In the genomic region with DNA sequence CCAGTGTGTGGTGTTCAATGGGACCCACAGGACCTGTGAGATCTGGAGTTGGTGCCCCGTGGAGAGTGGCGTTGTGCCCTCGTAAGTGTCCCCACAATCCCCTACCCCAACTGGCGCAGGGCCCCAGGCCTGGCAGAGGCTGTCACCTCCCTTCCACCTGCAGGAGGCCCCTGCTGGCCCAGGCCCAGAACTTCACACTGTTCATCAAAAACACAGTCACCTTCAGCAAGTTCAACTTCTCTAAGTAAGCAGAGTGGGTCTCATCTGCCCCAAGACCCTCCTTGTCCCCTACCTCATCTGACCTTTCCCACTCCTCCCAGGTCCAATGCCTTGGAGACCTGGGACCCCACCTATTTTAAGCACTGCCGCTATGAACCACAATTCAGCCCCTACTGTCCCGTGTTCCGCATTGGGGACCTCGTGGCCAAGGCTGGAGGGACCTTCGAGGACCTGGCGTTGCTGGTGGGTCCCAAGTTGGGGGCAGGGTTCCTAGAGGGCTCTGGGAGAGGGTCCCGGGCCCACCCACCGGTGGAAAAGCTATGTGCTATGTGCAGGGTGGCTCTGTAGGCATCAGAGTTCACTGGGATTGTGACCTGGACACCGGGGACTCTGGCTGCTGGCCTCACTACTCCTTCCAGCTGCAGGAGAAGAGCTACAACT, we compare ENCODE assay signal across 2 cellular contexts.
A peak's percentile ranks its signal among the peaks of the same experiment; 100 is the strongest.
TF ChIP-seq lines count a peak whose summit lies in the region.

No MANE protein-coding gene starts in this region.

TF ChIP-seq in GM23338, 12 proteins besides CTCF, POLR2A, EP300 and RAD21:
- TF ChIP-seq, protein P1, sequence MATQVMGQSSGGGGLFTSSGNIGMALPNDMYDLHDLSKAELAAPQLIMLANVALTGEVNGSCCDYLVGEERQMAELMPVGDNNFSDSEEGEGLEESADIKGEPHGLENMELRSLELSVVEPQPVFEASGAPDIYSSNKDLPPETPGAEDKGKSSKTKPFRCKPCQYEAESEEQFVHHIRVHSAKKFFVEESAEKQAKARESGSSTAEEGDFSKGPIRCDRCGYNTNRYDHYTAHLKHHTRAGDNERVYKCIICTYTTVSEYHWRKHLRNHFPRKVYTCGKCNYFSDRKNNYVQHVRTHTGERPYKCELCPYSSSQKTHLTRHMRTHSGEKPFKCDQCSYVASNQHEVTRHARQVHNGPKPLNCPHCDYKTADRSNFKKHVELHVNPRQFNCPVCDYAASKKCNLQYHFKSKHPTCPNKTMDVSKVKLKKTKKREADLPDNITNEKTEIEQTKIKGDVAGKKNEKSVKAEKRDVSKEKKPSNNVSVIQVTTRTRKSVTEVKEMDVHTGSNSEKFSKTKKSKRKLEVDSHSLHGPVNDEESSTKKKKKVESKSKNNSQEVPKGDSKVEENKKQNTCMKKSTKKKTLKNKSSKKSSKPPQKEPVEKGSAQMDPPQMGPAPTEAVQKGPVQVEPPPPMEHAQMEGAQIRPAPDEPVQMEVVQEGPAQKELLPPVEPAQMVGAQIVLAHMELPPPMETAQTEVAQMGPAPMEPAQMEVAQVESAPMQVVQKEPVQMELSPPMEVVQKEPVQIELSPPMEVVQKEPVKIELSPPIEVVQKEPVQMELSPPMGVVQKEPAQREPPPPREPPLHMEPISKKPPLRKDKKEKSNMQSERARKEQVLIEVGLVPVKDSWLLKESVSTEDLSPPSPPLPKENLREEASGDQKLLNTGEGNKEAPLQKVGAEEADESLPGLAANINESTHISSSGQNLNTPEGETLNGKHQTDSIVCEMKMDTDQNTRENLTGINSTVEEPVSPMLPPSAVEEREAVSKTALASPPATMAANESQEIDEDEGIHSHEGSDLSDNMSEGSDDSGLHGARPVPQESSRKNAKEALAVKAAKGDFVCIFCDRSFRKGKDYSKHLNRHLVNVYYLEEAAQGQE (IDR thresholded peaks at IDR 0.05; ENCODE audit: unreplicated experiment), result no peak
- no peak for TF ChIP-seq EZH2phosphoT487 (IDR thresholded peaks at IDR 0.05; ENCODE audit: unreplicated experiment)
- TF ChIP-seq POLR2AphosphoS5 (IDR thresholded peaks at IDR 0.05; ENCODE audit: low read depth), result no peak
- TF ChIP-seq CREB1 (CRISPR knock-in tag; IDR thresholded peaks at IDR 0.05; ENCODE audit: low read depth), result no peak

TF ChIP-seq in K562, 482 proteins besides CTCF, POLR2A, EP300 and RAD21 (continues in another document):
- TF ChIP-seq RBM15 (IDR thresholded peaks at IDR 0.05; ENCODE audit: insufficient read depth, low read length) (no peak), ZNF140 (CRISPR knock-in tag; IDR thresholded peaks at IDR 0.05) (no peak), HNRNPK (IDR thresholded peaks at IDR 0.05; ENCODE audit: low read depth, low read length, poor library complexity, severe bottlenecking) (no peak), PRPF4 (IDR thresholded peaks at IDR 0.05; ENCODE audit: insufficient read depth, low read depth, low read length, poor library complexity, severe bottlenecking) (no peak), MAFF (IDR thresholded peaks at IDR 0.05; ENCODE audit: low read length) (no peak), ZBTB7A (IDR thresholded peaks at IDR 0.05; ENCODE audit: borderline replicate concordance, control insufficient read depth, low read depth, low read length) (no peak), NUFIP1 (IDR thresholded peaks at IDR 0.05; ENCODE audit: partially characterized antibody) (no peak), NFYB (IDR thresholded peaks at IDR 0.05; ENCODE audit: extremely low read depth, insufficient read length) (no peak), TAL1 (IDR thresholded peaks at IDR 0.05) (no peak), ZKSCAN1 (IDR thresholded peaks at IDR 0.05; ENCODE audit: low read depth, low read length) (no peak), ID3 (CRISPR knock-in tag; IDR thresholded peaks at IDR 0.05) (no peak), ID3 (tag; IDR thresholded peaks at IDR 0.05) (no peak; the same call in 1 of the 2 replicates), HEY1 (CRISPR knock-in tag; IDR thresholded peaks at IDR 0.05; ENCODE audit: borderline replicate concordance) (no peak), ZNF586 (CRISPR knock-in tag; conservative IDR thresholded peaks at IDR 0.05) (0 out of 2 replicates have a peak, but pooled peaks have one; percentile 19), SP1 (CRISPR knock-in tag; IDR thresholded peaks at IDR 0.05) (no peak), HOMEZ (CRISPR knock-in tag; IDR thresholded peaks at IDR 0.05) (no peak), BRD4 (IDR thresholded peaks at IDR 0.05) (no peak), ZBTB8A (IDR thresholded peaks at IDR 0.05; ENCODE audit: partially characterized antibody) (no peak), CTBP1 (IDR thresholded peaks at IDR 0.05; ENCODE audit: borderline replicate concordance) (no peak), JUND (IDR thresholded peaks at IDR 0.05; ENCODE audit: borderline replicate concordance, low read depth, low read length) (no peak), JUND (tag; IDR thresholded peaks at IDR 0.05; ENCODE audit: borderline replicate concordance, low read depth, low read length) (no peak), TFE3 (CRISPR knock-in tag; IDR thresholded peaks at IDR 0.05) (no peak)
- TF ChIP-seq, protein P2, sequence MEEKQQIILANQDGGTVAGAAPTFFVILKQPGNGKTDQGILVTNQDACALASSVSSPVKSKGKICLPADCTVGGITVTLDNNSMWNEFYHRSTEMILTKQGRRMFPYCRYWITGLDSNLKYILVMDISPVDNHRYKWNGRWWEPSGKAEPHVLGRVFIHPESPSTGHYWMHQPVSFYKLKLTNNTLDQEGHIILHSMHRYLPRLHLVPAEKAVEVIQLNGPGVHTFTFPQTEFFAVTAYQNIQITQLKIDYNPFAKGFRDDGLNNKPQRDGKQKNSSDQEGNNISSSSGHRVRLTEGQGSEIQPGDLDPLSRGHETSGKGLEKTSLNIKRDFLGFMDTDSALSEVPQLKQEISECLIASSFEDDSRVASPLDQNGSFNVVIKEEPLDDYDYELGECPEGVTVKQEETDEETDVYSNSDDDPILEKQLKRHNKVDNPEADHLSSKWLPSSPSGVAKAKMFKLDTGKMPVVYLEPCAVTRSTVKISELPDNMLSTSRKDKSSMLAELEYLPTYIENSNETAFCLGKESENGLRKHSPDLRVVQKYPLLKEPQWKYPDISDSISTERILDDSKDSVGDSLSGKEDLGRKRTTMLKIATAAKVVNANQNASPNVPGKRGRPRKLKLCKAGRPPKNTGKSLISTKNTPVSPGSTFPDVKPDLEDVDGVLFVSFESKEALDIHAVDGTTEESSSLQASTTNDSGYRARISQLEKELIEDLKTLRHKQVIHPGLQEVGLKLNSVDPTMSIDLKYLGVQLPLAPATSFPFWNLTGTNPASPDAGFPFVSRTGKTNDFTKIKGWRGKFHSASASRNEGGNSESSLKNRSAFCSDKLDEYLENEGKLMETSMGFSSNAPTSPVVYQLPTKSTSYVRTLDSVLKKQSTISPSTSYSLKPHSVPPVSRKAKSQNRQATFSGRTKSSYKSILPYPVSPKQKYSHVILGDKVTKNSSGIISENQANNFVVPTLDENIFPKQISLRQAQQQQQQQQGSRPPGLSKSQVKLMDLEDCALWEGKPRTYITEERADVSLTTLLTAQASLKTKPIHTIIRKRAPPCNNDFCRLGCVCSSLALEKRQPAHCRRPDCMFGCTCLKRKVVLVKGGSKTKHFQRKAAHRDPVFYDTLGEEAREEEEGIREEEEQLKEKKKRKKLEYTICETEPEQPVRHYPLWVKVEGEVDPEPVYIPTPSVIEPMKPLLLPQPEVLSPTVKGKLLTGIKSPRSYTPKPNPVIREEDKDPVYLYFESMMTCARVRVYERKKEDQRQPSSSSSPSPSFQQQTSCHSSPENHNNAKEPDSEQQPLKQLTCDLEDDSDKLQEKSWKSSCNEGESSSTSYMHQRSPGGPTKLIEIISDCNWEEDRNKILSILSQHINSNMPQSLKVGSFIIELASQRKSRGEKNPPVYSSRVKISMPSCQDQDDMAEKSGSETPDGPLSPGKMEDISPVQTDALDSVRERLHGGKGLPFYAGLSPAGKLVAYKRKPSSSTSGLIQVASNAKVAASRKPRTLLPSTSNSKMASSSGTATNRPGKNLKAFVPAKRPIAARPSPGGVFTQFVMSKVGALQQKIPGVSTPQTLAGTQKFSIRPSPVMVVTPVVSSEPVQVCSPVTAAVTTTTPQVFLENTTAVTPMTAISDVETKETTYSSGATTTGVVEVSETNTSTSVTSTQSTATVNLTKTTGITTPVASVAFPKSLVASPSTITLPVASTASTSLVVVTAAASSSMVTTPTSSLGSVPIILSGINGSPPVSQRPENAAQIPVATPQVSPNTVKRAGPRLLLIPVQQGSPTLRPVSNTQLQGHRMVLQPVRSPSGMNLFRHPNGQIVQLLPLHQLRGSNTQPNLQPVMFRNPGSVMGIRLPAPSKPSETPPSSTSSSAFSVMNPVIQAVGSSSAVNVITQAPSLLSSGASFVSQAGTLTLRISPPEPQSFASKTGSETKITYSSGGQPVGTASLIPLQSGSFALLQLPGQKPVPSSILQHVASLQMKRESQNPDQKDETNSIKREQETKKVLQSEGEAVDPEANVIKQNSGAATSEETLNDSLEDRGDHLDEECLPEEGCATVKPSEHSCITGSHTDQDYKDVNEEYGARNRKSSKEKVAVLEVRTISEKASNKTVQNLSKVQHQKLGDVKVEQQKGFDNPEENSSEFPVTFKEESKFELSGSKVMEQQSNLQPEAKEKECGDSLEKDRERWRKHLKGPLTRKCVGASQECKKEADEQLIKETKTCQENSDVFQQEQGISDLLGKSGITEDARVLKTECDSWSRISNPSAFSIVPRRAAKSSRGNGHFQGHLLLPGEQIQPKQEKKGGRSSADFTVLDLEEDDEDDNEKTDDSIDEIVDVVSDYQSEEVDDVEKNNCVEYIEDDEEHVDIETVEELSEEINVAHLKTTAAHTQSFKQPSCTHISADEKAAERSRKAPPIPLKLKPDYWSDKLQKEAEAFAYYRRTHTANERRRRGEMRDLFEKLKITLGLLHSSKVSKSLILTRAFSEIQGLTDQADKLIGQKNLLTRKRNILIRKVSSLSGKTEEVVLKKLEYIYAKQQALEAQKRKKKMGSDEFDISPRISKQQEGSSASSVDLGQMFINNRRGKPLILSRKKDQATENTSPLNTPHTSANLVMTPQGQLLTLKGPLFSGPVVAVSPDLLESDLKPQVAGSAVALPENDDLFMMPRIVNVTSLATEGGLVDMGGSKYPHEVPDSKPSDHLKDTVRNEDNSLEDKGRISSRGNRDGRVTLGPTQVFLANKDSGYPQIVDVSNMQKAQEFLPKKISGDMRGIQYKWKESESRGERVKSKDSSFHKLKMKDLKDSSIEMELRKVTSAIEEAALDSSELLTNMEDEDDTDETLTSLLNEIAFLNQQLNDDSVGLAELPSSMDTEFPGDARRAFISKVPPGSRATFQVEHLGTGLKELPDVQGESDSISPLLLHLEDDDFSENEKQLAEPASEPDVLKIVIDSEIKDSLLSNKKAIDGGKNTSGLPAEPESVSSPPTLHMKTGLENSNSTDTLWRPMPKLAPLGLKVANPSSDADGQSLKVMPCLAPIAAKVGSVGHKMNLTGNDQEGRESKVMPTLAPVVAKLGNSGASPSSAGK (IDR thresholded peaks at IDR 0.05), result no peak
- TF ChIP-seq, protein P3, sequence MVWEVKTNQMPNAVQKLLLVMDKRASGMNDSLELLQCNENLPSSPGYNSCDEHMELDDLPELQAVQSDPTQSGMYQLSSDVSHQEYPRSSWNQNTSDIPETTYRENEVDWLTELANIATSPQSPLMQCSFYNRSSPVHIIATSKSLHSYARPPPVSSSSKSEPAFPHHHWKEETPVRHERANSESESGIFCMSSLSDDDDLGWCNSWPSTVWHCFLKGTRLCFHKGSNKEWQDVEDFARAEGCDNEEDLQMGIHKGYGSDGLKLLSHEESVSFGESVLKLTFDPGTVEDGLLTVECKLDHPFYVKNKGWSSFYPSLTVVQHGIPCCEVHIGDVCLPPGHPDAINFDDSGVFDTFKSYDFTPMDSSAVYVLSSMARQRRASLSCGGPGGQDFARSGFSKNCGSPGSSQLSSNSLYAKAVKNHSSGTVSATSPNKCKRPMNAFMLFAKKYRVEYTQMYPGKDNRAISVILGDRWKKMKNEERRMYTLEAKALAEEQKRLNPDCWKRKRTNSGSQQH (CRISPR knock-in tag; IDR thresholded peaks at IDR 0.05), result peak; percentile 70; the same call in 1 of the 2 replicates
- TF ChIP-seq, protein P4, sequence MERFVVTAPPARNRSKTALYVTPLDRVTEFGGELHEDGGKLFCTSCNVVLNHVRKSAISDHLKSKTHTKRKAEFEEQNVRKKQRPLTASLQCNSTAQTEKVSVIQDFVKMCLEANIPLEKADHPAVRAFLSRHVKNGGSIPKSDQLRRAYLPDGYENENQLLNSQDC (CRISPR knock-in tag; IDR thresholded peaks at IDR 0.05), result 0 out of 2 replicates have a peak, but pooled peaks have one; percentile 14
- TF ChIP-seq, protein P5, sequence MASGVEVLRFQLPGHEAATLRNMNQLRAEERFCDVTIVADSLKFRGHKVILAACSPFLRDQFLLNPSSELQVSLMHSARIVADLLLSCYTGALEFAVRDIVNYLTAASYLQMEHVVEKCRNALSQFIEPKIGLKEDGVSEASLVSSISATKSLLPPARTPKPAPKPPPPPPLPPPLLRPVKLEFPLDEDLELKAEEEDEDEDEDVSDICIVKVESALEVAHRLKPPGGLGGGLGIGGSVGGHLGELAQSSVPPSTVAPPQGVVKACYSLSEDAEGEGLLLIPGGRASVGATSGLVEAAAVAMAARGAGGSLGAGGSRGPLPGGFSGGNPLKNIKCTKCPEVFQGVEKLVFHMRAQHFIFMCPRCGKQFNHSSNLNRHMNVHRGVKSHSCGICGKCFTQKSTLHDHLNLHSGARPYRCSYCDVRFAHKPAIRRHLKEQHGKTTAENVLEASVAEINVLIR (CRISPR knock-in tag; IDR thresholded peaks at IDR 0.05), result no peak
